11 cellular contexts compared by ENCODE assay signal in the genomic region with DNA sequence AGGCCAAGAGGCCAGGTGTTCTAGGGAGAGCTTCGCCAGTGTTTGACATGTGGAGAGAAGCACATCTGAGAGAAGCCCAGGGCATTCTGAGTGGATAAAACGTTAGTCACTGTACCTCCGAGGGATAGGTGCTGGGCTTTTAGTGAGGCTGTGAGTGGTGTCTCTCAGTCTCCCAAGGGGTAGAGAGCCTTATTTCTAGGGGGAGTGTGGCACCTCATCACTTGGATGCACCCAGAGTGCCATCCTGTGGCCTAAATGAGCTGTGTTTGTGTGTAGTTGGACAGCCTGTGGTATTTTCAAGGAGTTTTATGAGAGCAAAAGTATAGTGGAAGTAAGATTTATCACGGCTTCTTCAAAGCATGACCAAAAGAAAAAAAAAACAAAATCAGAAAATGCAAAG.
A peak's percentile ranks its signal among the peaks of the same experiment; 100 is the strongest.
DNase-seq lines count a peak whose midpoint lies in the region; ATAC-seq and TF ChIP-seq lines count a peak whose summit lies in the region.
"Had no signal": no experiment of that assay in that cellular context is flagged by ENCODE, and none has a peak within 500 bp of the region (broad histone marks: within the 10 kb centered on the region; RNA-seq: fewer than 3 reads in every experiment).

No MANE protein-coding gene starts in this region.

- no peak overlapping the region for H3K4me3 ChIP-seq in AG10803 (ENCODE audit: low read length)
- no peak overlapping the region for H3K4me3 ChIP-seq in astrocyte of the cerebellum (ENCODE audit: low read depth, low read length)

- DNase-seq in AG10803 (ENCODE audit: low read depth) (no peak), M059J (ENCODE audit: low read depth) (peak; percentile 19), astrocyte of the cerebellum (ENCODE audit: low read depth) (no peak), islet precursor cell (peak; percentile 58), NK-92 (lab: John Stamatoyannopoulos, UW; ENCODE audit: unreplicated experiment) (no peak)
- DNase-seq: activated T-cell treated with anti-CD3 and anti-CD28 coated beads, Interleukin-2, amount 50 U/mL, for 72 hours; CD4-positive, CD25-positive, alpha-beta regulatory T cell; KG1 had no signal

- peak; percentile 23; the same call in 1 of the 2 replicates for TF ChIP-seq CTCF in AG10803 (conservative IDR thresholded peaks at IDR 0.05; ENCODE audit: low read length)
- TF ChIP-seq CTCF in astrocyte of the cerebellum (IDR thresholded peaks at IDR 0.05; ENCODE audit: low read depth, low read length, missing control alignments), result peak; percentile 46

- in situ Hi-C loops in astrocyte of the cerebellum (cut with HindIII; ENCODE audit: low sequenced_read_pairs), result no loop called here

- no peak for ATAC-seq in HG02763 (IDR thresholded peaks at IDR 0.05; ENCODE audit: unreplicated experiment)
- no peak for ATAC-seq in GM19351 (IDR thresholded peaks at IDR 0.05; ENCODE audit: unreplicated experiment)
- no peak for ATAC-seq in GM21360 (IDR thresholded peaks at IDR 0.05; ENCODE audit: unreplicated experiment)
- ATAC-seq: activated T-cell treated with anti-CD3 and anti-CD28 coated beads, Interleukin-2, amount 50 U/mL, for 72 hours had no signal

Comparison
In these comparisons a context has a peak if more than half of its experiments do, and no peak if none do; other contexts are left out.
1. DNase-seq: peak in M059J (single experiment) and islet precursor cell (single experiment); none in AG10803 (single experiment), astrocyte of the cerebellum (single experiment) and NK-92 (single experiment).